In genomic region chr1:116494351-116494692, GRCh38 we compare ENCODE assay signal across 20 cellular contexts.
DNase-seq lines count a peak whose midpoint lies in the region; ATAC-seq, FAIRE-seq and TF ChIP-seq lines count a peak whose summit lies in the region.
"Had no signal": no experiment of that assay in that cellular context is flagged by ENCODE, and none has a peak within 500 bp of the region (broad histone marks: within the 10 kb centered on the region; RNA-seq: fewer than 3 reads in every experiment).

No MANE protein-coding gene starts in this region.

- TF ChIP-seq POLR2A in breast epithelium (IDR thresholded peaks at IDR 0.05) (no peak), erythroblast (IDR thresholded peaks at IDR 0.05; ENCODE audit: low read length) (no peak)

- no peak overlapping the region for H3K4me3 ChIP-seq in HUES64 (ENCODE audit: low read length)
- H3K4me3 ChIP-seq in breast epithelium = no peak overlapping the region
- no peak overlapping the region for H3K4me3 ChIP-seq in pancreas
- H3K4me3 ChIP-seq: mucosa of descending colon, vagina had no signal

- H3K36me3 Mint-ChIP-seq in activated CD4-positive, alpha-beta T cell treated with anti-CD3 and anti-CD28 coated beads, Interleukin-2, amount 10 ng/mL, durations not matched to agents 7 days and 5 days (ENCODE audit: low read depth) = no peaks in the 10 kb centered on the region

- H3K4me1 ChIP-seq in HUES64 (ENCODE audit: insufficient read depth, low read length) (peaks cover 12% of the 10 kb centered on the region), breast epithelium (peaks cover 0 to 10% of the 10 kb centered on the region in 2 donors), pancreas (peaks cover 18 to 42% (median 26%) of the 10 kb centered on the region in 3 donors)
- H3K4me1 ChIP-seq: parathyroid adenoma had no signal

- peak; percentile 4 for ATAC-seq in left lobe of liver
- peak in 3 of 4 donors; percentile 1 to 10 (median 9) for ATAC-seq in pancreas
- ATAC-seq: activated CD4-positive, CD25-positive, alpha-beta regulatory T cell treated with anti-CD3 and anti-CD28 coated beads, Interleukin-2, amount 50 U/mL, for 24 hours; mucosa of descending colon; Panc1 had no signal

- CTCF ChIA-PET in activated CD4-positive, alpha-beta T cell treated with anti-CD3 and anti-CD28 coated beads, Interleukin-2, amount 10 ng/mL, durations not matched to agents 7 days and 5 days (lab: Charles Lee) = interaction anchor here (1.1 to 2.7 kb wide), 3 partner anchors 10 to 355 kb away, joined by 3 to 23 read pairs (median 6); no protein-coding TSS in a partner anchor

- peaks cover 23% of the 10 kb centered on the region for H3K4me1 Mint-ChIP-seq in activated CD4-positive, alpha-beta T cell treated with anti-CD3 and anti-CD28 coated beads, Interleukin-2, amount 10 ng/mL, durations not matched to agents 7 days and 5 days

- H3K9me3 ChIP-seq in HUES64 (ENCODE audit: insufficient read depth, low read depth, low read length) (no peaks in the 10 kb centered on the region), breast epithelium (no peaks in the 10 kb centered on the region), pancreas (no peaks in the 10 kb centered on the region)
- H3K9me3 ChIP-seq: mucosa of descending colon, vagina had no signal

- H3K27me3 ChIP-seq in HUES64 (ENCODE audit: insufficient read depth, low read length) (no peaks in the 10 kb centered on the region), breast epithelium (no peaks in the 10 kb centered on the region), pancreas (no peaks in the 10 kb centered on the region)
- H3K27me3 ChIP-seq: vagina had no signal

- TF ChIP-seq CTCF in breast epithelium (IDR thresholded peaks at IDR 0.05) = no peak
- TF ChIP-seq CTCF in pancreas (IDR thresholded peaks at IDR 0.05) = no peak

- H3K4me3 Mint-ChIP-seq in activated CD4-positive, alpha-beta T cell treated with anti-CD3 and anti-CD28 coated beads, Interleukin-2, amount 10 ng/mL, durations not matched to agents 7 days and 5 days = no peak overlapping the region
- H3K4me3 Mint-ChIP-seq: central memory CD8-positive, alpha-beta T cell had no signal

- POLR2A ChIA-PET in activated CD4-positive, alpha-beta T cell treated with anti-CD3 and anti-CD28 coated beads, Interleukin-2, amount 10 ng/mL, durations not matched to agents 7 days and 5 days (lab: Charles Lee) = interaction anchor here (0.6 kb wide), 1 partner anchor 274 kb away, joined by 4 read pairs; no protein-coding TSS in a partner anchor

- FAIRE-seq in pancreas (lab: Jason Lieb, UNC) = no peak

- 50% methylated on average over 12 of the region's 12 CpGs for WGBS in HUES64
- WGBS in pancreas, 2 donors = 46 to 47% methylated on average over 12 of the region's 12 CpGs

- H3K9ac ChIP-seq in HUES64 (ENCODE audit: low read depth, low read length) = no peak overlapping the region
- H3K9ac ChIP-seq: parathyroid adenoma had no signal

- no peaks in the 10 kb centered on the region for H3K9me3 Mint-ChIP-seq in activated CD4-positive, alpha-beta T cell treated with anti-CD3 and anti-CD28 coated beads, Interleukin-2, amount 10 ng/mL, durations not matched to agents 7 days and 5 days
- H3K9me3 Mint-ChIP-seq: activated T-helper 2 cell treated with anti-CD3 and anti-CD28 coated beads, Interferon-gamma antibody, Interleukin-2, Interleukin-4, amounts not matched to agents 10 μg/mL and 5 μg/mL and 100 μg/mL, durations not matched to agents 14 hours and 24 hours and 36 hours; central memory CD8-positive, alpha-beta T cell had no signal

- no peak overlapping the region for H3K27ac Mint-ChIP-seq in activated CD4-positive, alpha-beta T cell treated with anti-CD3 and anti-CD28 coated beads, Interleukin-2, amount 10 ng/mL, durations not matched to agents 7 days and 5 days
- H3K27ac Mint-ChIP-seq: activated T-helper 2 cell treated with anti-CD3 and anti-CD28 coated beads, Interferon-gamma antibody, Interleukin-2, Interleukin-4, amounts not matched to agents 10 μg/mL and 5 μg/mL and 100 μg/mL, durations not matched to agents 14 hours and 24 hours and 36 hours had no signal

- DNase-seq in breast epithelium (ENCODE audit: low spot score in 2 of 2) = peak in 1 of 2 donors; percentile 58
- no peak for DNase-seq in left lobe of liver (ENCODE audit: low spot score)
- no peak for DNase-seq in pancreas
- no peak for DNase-seq in NCI-H226
- DNase-seq in HK-2 (ENCODE audit: unreplicated experiment) = no peak
- no peak for DNase-seq in activated CD4-positive, alpha-beta T cell treated with anti-CD3 and anti-CD28 coated beads, Interleukin-2, amount 10 ng/mL, durations not matched to agents 7 days and 5 days
- DNase-seq in erythroblast (lab: John Stamatoyannopoulos, UW) = no peak
- DNase-seq: COR-L47; HCEC 1CT; mucosa of descending colon; NCI-H1436; NCI-H82; stimulated activated CD4-positive, alpha-beta T cell treated with anti-CD3 and anti-CD28 coated beads, Interleukin-2, amount 100 ng/mL, for 48 hours had no signal

- intact Hi-C loops in breast epithelium (cut with DNase I; ENCODE audit: low total_unique reads) = no loop called here
- intact Hi-C loops in pancreas (cut with DNase I) = no loop called here

- H3K36me3 ChIP-seq in HUES64 (ENCODE audit: insufficient read depth, low read length) (no peaks in the 10 kb centered on the region), breast epithelium (no peaks in the 10 kb centered on the region), pancreas (no peaks in the 10 kb centered on the region)
- H3K36me3 ChIP-seq: vagina had no signal

- no peaks in the 10 kb centered on the region for H3K27me3 Mint-ChIP-seq in activated CD4-positive, alpha-beta T cell treated with anti-CD3 and anti-CD28 coated beads, Interleukin-2, amount 10 ng/mL, durations not matched to agents 7 days and 5 days
- H3K27me3 Mint-ChIP-seq: central memory CD8-positive, alpha-beta T cell had no signal

- H3K27ac ChIP-seq in HUES64 (ENCODE audit: low read depth, low read length) (peak overlapping the region; percentile 16; the same call in 1 of the 2 replicates), breast epithelium (peak overlapping the region; percentile 55 to 56), pancreas (peak overlapping the region; percentile 52 to 86 (median 72))
- H3K27ac ChIP-seq: parathyroid adenoma, vagina had no signal

Comparison
In these comparisons a context has a peak if more than half of its experiments do, and no peak if none do; other contexts are left out.
1. H3K27ac ChIP-seq: peak in every context shown above with its lines; median percentile 72 in pancreas; 56 in breast epithelium; 16 in HUES64.